Comparison of ENCODE assay signal across 8 cellular contexts in genomic region chr4:56656346-56656643, GRCh38. TPM values are rescaled to one million over a fixed set of nuclear protein-coding genes. Genes with fewer than 3 reads are reported as not detected.
DNase-seq lines count a peak whose midpoint lies in the region; ATAC-seq and TF ChIP-seq lines count a peak whose summit lies in the region.

No MANE protein-coding gene starts in this region.

- H3K4me1 ChIP-seq in CD4-positive, alpha-beta memory T cell (ENCODE audit: insufficient read depth, low read length), result peaks cover 49% of the 10 kb centered on the region

- H3K27me3 Mint-ChIP-seq in CD4-positive, alpha-beta memory T cell, result peaks cover 6 to 13% of the 10 kb centered on the region in 2 donors
- H3K27me3 Mint-ChIP-seq in brain, result peaks cover 37% of the 10 kb centered on the region

- peaks cover 0 to 5% of the 10 kb centered on the region in 2 donors for H3K36me3 Mint-ChIP-seq in CD4-positive, alpha-beta memory T cell
- no peaks in the 10 kb centered on the region for H3K36me3 Mint-ChIP-seq in brain

- ATAC-seq in left colon (peak; percentile 30), HG03108 (IDR thresholded peaks at IDR 0.05; ENCODE audit: unreplicated experiment) (no peak)

- H3K27ac Mint-ChIP-seq in CD4-positive, alpha-beta memory T cell, result peak overlapping the region; percentile 35 to 94 (median 80)
- H3K27ac Mint-ChIP-seq in brain, result peak overlapping the region in 3 of 5 experiments; percentile 47 to 91 (median 51)

- no peaks in the 10 kb centered on the region for H3K9me3 Mint-ChIP-seq in CD4-positive, alpha-beta memory T cell
- peaks cover 0 to 3% (median 0%) of the 10 kb centered on the region in 5 experiments for H3K9me3 Mint-ChIP-seq in brain

- TF ChIP-seq CTCF in RWPE1 (conservative IDR thresholded peaks at IDR 0.05; ENCODE audit: low read depth) (peak; percentile 74), brain (conservative IDR thresholded peaks at IDR 0.05) (peak in 1 of 2 experiments; percentile 34)

- intact Hi-C loops in CD4-positive, alpha-beta memory T cell (cut with micrococcal nuclease), result loop anchor here (5.0 to 10.0 kb wide), 2 partner anchors 81 to 146 kb away; no protein-coding TSS in a partner anchor
- intact Hi-C loops in left colon (cut with DNase I, micrococcal nuclease), result no loop called here

- no peaks in the 10 kb centered on the region for H3K9me3 ChIP-seq in CD4-positive, alpha-beta memory T cell (ENCODE audit: control insufficient read depth in 1 of 2, low read length in 2 of 2)

- peaks cover 5% of the 10 kb centered on the region for H3K27me3 ChIP-seq in CD4-positive, alpha-beta memory T cell (ENCODE audit: insufficient read depth, low read length)

- POLR2A ChIA-PET in CD4-positive, alpha-beta memory T cell (lab: Charles Lee; ENCODE audit: partially characterized antibody), result no interaction called here
- POLR2A ChIA-PET in RWPE1 (lab: Yijun Ruan, JAX; ENCODE audit: low non-redundant PET), result no interaction called here

- peak overlapping the region; percentile 22 to 51 for H3K4me3 ChIP-seq in CD4-positive, alpha-beta memory T cell (ENCODE audit: low read length in 2 of 2)

- no peaks in the 10 kb centered on the region for H3K36me3 ChIP-seq in CD4-positive, alpha-beta memory T cell (ENCODE audit: insufficient read depth, low read length)

- H3K27ac ChIP-seq in CD4-positive, alpha-beta memory T cell (ENCODE audit: low read depth, low read length), result peak overlapping the region; percentile 51
- H3K27ac ChIP-seq in RWPE1, result peak overlapping the region; percentile 76

- peak; percentile 38 to 52 (median 44) for DNase-seq in CD4-positive, alpha-beta memory T cell
- DNase-seq in RWPE1 (ENCODE audit: low spot score) (no peak), left colon (peak; percentile 33 to 34), superior temporal gyrus (ENCODE audit: extremely low spot score) (no peak), putamen (ENCODE audit: low spot score) (no peak)
- DNase-seq in stimulated activated CD8-positive, alpha-beta memory T cell treated with anti-CD3 and anti-CD28 coated beads, Interleukin-2, amount 100 ng/mL, for 48 hours (ENCODE audit: low read depth in 2 of 2), result peak; percentile 55 to 60

- H3K4me1 Mint-ChIP-seq in CD4-positive, alpha-beta memory T cell, result peaks cover 32 to 67% (median 52%) of the 10 kb centered on the region in 4 donors
- H3K4me1 Mint-ChIP-seq in brain, result peaks cover 48% of the 10 kb centered on the region

- CTCF ChIA-PET in CD4-positive, alpha-beta memory T cell (lab: Charles Lee; ENCODE audit: partially characterized antibody), result no interaction called here
- CTCF ChIA-PET in RWPE1 (lab: Yijun Ruan, JAX), result no interaction called here

- peak overlapping the region; percentile 81 to 90 (median 86) for H3K4me3 Mint-ChIP-seq in CD4-positive, alpha-beta memory T cell
- peak overlapping the region; percentile 77 to 94 (median 80) for H3K4me3 Mint-ChIP-seq in brain

RNA-seq across cellular contexts. Expression of gene HOPX, which starts 24.8 kb away (rescaled TPM):
- 10 to 100 TPM; 16.9 to 19.3 TPM for total RNA-seq in CD4-positive, alpha-beta memory T cell
- polyA plus RNA-seq in CD4-positive, alpha-beta memory T cell, result 100 to 1,000 TPM; 128 to 163 TPM
- 40.9 TPM for polyA plus RNA-seq in brain (ENCODE audit: insufficient read depth, low read depth, low replicate concordance)
- total RNA-seq in left colon, result 1 to 10 TPM in 1 of 2 donors, under 1 TPM in 1; 0.76 to 2.7 TPM

Comparison
In these comparisons a context has a peak if more than half of its experiments do, and no peak if none do; other contexts are left out.
1. DNase-seq: peak in CD4-positive, alpha-beta memory T cell (5 of 5), left colon (2 of 2) and stimulated activated CD8-positive, alpha-beta memory T cell treated with anti-CD3 and anti-CD28 coated beads, Interleukin-2, amount 100 ng/mL, for 48 hours (2 of 2); none in RWPE1 (single experiment), superior temporal gyrus (single experiment) and putamen (single experiment).
2. RNA of gene HOPX, which starts 24.8 kb away (total RNA-seq): 16.9 to 19.3 TPM in CD4-positive, alpha-beta memory T cell; 0.76 to 2.7 TPM in left colon; every median in the first group is over 4 times any median in the second.